In the genomic region with DNA sequence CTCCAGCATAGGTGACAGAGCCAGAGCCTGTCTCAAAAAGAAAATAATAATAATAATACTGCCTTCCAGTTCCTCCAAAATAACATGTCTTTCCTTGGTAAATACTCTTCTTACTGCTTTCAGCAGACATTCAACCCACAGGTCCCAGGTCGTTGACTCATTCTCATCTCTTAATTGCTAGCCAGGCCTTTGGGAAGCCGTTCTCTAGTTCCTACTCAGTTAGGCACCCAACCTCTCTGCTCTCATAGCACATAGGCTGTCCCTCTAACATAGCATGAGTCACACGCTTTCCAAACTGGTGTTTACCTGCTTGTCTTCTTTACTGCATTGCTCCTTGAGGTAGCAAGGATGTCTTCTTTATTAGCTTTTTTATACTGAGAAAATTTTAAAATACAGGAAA, we compare ENCODE assay signal across 22 cellular contexts.
A peak's percentile ranks its signal among the peaks of the same experiment; 100 is the strongest.
DNase-seq lines count a peak whose midpoint lies in the region; ATAC-seq and TF ChIP-seq lines count a peak whose summit lies in the region.
"Had no signal": no experiment of that assay in that cellular context is flagged by ENCODE, and none has a peak within 500 bp of the region (broad histone marks: within the 10 kb centered on the region; RNA-seq: fewer than 3 reads in every experiment).

No MANE protein-coding gene starts in this region.

- H3K9me3 Mint-ChIP-seq in Calu3 (ENCODE audit: low read depth, unreplicated experiment): no peaks in the 10 kb centered on the region
- H3K9me3 Mint-ChIP-seq: GM23338, IgD-negative memory B cell had no signal

- H3K23ac ChIP-seq in trophoblast cell (ENCODE audit: low read length): no peak overlapping the region

- H3K36me3 ChIP-seq in trophoblast cell (ENCODE audit: control insufficient read depth in 1 of 2, insufficient read depth in 2 of 2, low read length in 2 of 2): no peaks in the 10 kb centered on the region
- H3K36me3 ChIP-seq: SJCRH30 had no signal

- CTCF ChIA-PET in Calu3 (lab: Charles Lee): no interaction called here

- no peak overlapping the region for H3K18ac ChIP-seq in trophoblast cell (ENCODE audit: low read length)

- H3K4me2 ChIP-seq in trophoblast cell (ENCODE audit: low read length): no peak overlapping the region
- H3K4me2 ChIP-seq: GM23338, PC-9 had no signal

- H2BK12ac ChIP-seq in trophoblast cell (ENCODE audit: low read length): no peak overlapping the region

- no peak overlapping the region for H4K8ac ChIP-seq in trophoblast cell (ENCODE audit: low read depth, low read length)

- peaks cover 22% of the 10 kb centered on the region for H3K27me3 Mint-ChIP-seq in Calu3 (ENCODE audit: unreplicated experiment)
- H3K27me3 Mint-ChIP-seq: IgD-negative memory B cell had no signal

- H3K4me1 ChIP-seq in trophoblast cell (ENCODE audit: control insufficient read depth in 1 of 2, insufficient read depth in 2 of 2, low read length in 2 of 2): no peaks in the 10 kb centered on the region
- H3K4me1 ChIP-seq: SJCRH30 had no signal

- H3K27ac ChIP-seq in trophoblast cell (ENCODE audit: low read depth, low read length): no peak overlapping the region
- H3K27ac ChIP-seq: C4-2B, HL-60, PC-9, SJCRH30 had no signal

- no peak overlapping the region for H2BK120ac ChIP-seq in trophoblast cell (ENCODE audit: insufficient read depth, low read length, poor library complexity)

- peak; percentile 7 for DNase-seq in ELR (ENCODE audit: low read depth)
- peak; percentile 51 for DNase-seq in M059J (ENCODE audit: low read depth)
- DNase-seq in epithelial cell of esophagus (ENCODE audit: low read depth): peak; percentile 46
- DNase-seq in trophoblast cell: peak; percentile 3 to 7
- DNase-seq in glomerular visceral epithelial cell (ENCODE audit: extremely low spot score): no peak
- no peak for DNase-seq in Calu3
- DNase-seq: AML-193, DMS79, GDM1, HCEC 1CT, Kasumi-1, NCI-H1105 treated with DMSO at 0.1 percent for 48 hours, NCI-H187 treated with DMSO at 0.1 percent for 48 hours, NCI-H345, NCI-H526, PC-9, SJCRH30 had no signal

- H3K79me2 ChIP-seq in trophoblast cell (ENCODE audit: control insufficient read depth, insufficient read depth, low read length, poor library complexity): no peaks in the 10 kb centered on the region

- no peaks in the 10 kb centered on the region for H3K9me3 ChIP-seq in trophoblast cell (ENCODE audit: insufficient read depth, low read depth, low read length)
- H3K9me3 ChIP-seq: SJCRH30 had no signal

- H3K27ac Mint-ChIP-seq in Calu3 (ENCODE audit: unreplicated experiment): no peak overlapping the region
- H3K27ac Mint-ChIP-seq: GM23338, IgD-negative memory B cell had no signal

- no peak for ATAC-seq in GM19397 (IDR thresholded peaks at IDR 0.05; ENCODE audit: unreplicated experiment)
- ATAC-seq: GM23338 had no signal

- H4K12ac ChIP-seq in trophoblast cell (ENCODE audit: low read depth, low read length): no peak overlapping the region

- H3K4me3 ChIP-seq in epithelial cell of esophagus (ENCODE audit: low read length) (no peak overlapping the region), trophoblast cell (ENCODE audit: low read depth, low read length) (no peak overlapping the region)
- H3K4me3 ChIP-seq: GM23338, PC-9, SJCRH30 had no signal

- no peaks in the 10 kb centered on the region for H3K36me3 Mint-ChIP-seq in Calu3 (ENCODE audit: insufficient read depth, unreplicated experiment)
- H3K36me3 Mint-ChIP-seq: IgD-negative memory B cell had no signal

- intact Hi-C loops in Calu3 (cut with micrococcal nuclease; ENCODE audit: unreplicated experiment): no loop called here

- no peaks in the 10 kb centered on the region for H3K4me1 Mint-ChIP-seq in Calu3 (ENCODE audit: low read depth, unreplicated experiment)
- H3K4me1 Mint-ChIP-seq: GM23338 had no signal

- no peak overlapping the region for H2AK5ac ChIP-seq in trophoblast cell (ENCODE audit: low read length)

- H4K91ac ChIP-seq in trophoblast cell (ENCODE audit: low read depth, low read length): no peak overlapping the region

- no peak overlapping the region for H3K4ac ChIP-seq in trophoblast cell (ENCODE audit: low read depth, low read length)

- no TSS peak for BruUV-seq in Calu3 (replicated peaks; lab: Mats Ljungman, UMichigan)

- no peaks in the 10 kb centered on the region for H3K79me1 ChIP-seq in trophoblast cell (ENCODE audit: low read length)

- no peak overlapping the region for H3K9ac ChIP-seq in trophoblast cell (ENCODE audit: low read length)

- H3K4me3 Mint-ChIP-seq in Calu3 (ENCODE audit: low read depth, unreplicated experiment): no peak overlapping the region
- H3K4me3 Mint-ChIP-seq: GM23338 had no signal

- no peaks in the 10 kb centered on the region for H3K27me3 ChIP-seq in trophoblast cell (ENCODE audit: insufficient read depth, low read length)
- H3K27me3 ChIP-seq: SJCRH30 had no signal

- no peak overlapping the region for H2AFZ ChIP-seq in trophoblast cell (ENCODE audit: insufficient read depth, low read length, poor library complexity)
- H2AFZ ChIP-seq: GM23338 had no signal

- H2BK5ac ChIP-seq in trophoblast cell (ENCODE audit: low read depth, low read length, poor library complexity): no peak overlapping the region

- no peak overlapping the region for H3K14ac ChIP-seq in trophoblast cell (ENCODE audit: low read length)

- no peak for TF ChIP-seq CTCF in epithelial cell of esophagus (IDR thresholded peaks at IDR 0.05; ENCODE audit: insufficient read depth, low read depth, low read length, missing control alignments)
- TF ChIP-seq CTCF in Calu3 (IDR thresholded peaks at IDR 0.05; ENCODE audit: unreplicated experiment): no peak

- no CpG with 5 or more reads among the region's 3 CpGs for WGBS in trophoblast cell (ENCODE audit: extremely low coverage, insufficient coverage, insufficient read length)

Comparison
In these comparisons a context has a peak if more than half of its experiments do, and no peak if none do; other contexts are left out.
1. DNase-seq: peak in ELR (single experiment), M059J (single experiment), epithelial cell of esophagus (single experiment) and trophoblast cell (2 of 2); none in glomerular visceral epithelial cell (single experiment) and Calu3 (single experiment).